8 cellular contexts compared by ENCODE assay signal in genomic region chr11:24293964-24294363, GRCh38.
"Had no signal": no experiment of that assay in that cellular context is flagged by ENCODE, and none has a peak within 500 bp of the region (broad histone marks: within the 10 kb centered on the region; RNA-seq: fewer than 3 reads in every experiment).

No MANE protein-coding gene starts in this region.

- DNase-seq: IMR-90, KBM-7, KG1 had no signal

- FAIRE-seq: HepG2, HTR-8/SVneo, K562 had no signal

- H3K4me3 ChIP-seq: K562 had no signal

- ATAC-seq: HepG2, K562 had no signal

- H3K4me1 Mint-ChIP-seq: IgD-negative memory B cell had no signal

- H3K4me3 Mint-ChIP-seq: IgD-negative memory B cell had no signal

- H3K27ac ChIP-seq: HL-60 had no signal

- H3K27me3 Mint-ChIP-seq: IgD-negative memory B cell had no signal

- H3K36me3 Mint-ChIP-seq: IgD-negative memory B cell had no signal

- H3K27ac Mint-ChIP-seq: IgD-negative memory B cell had no signal
